Comparison of ENCODE assay signal across 1 cellular context in the genomic region with DNA sequence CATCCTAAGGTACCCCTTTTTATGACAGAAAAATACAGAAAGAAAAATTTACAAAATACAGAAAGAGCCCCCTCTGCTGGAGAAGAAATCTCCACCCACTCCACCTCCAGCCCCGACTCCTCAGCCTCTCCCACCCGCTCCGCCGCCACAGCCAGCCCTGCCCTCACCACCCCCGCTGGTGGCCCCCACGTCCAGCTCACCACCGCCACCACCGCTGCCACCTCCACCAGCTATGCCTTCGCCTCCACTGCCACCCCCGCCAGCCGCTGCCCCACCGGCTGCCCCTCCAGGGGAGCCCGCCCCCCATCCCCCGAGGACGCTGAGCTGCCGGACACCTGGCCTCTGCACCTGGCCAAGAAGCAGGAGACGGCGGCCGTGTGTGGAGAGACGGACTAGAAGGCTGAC.
A peak's percentile ranks its signal among the peaks of the same experiment; 100 is the strongest.
TF ChIP-seq lines count a peak whose summit lies in the region.

No MANE protein-coding gene starts in this region.

TF ChIP-seq in K562, 482 proteins besides CTCF, POLR2A, EP300 and RAD21:
- TF ChIP-seq, protein P1, sequence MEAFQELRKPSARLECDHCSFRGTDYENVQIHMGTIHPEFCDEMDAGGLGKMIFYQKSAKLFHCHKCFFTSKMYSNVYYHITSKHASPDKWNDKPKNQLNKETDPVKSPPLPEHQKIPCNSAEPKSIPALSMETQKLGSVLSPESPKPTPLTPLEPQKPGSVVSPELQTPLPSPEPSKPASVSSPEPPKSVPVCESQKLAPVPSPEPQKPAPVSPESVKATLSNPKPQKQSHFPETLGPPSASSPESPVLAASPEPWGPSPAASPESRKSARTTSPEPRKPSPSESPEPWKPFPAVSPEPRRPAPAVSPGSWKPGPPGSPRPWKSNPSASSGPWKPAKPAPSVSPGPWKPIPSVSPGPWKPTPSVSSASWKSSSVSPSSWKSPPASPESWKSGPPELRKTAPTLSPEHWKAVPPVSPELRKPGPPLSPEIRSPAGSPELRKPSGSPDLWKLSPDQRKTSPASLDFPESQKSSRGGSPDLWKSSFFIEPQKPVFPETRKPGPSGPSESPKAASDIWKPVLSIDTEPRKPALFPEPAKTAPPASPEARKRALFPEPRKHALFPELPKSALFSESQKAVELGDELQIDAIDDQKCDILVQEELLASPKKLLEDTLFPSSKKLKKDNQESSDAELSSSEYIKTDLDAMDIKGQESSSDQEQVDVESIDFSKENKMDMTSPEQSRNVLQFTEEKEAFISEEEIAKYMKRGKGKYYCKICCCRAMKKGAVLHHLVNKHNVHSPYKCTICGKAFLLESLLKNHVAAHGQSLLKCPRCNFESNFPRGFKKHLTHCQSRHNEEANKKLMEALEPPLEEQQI (IDR thresholded peaks at IDR 0.05) = no peak
- TF ChIP-seq EGR1 (conservative IDR thresholded peaks at IDR 0.05) = peak; percentile 42; the same call in 1 of the 2 replicates
- TF ChIP-seq NR2C2 (CRISPR knock-in tag; IDR thresholded peaks at IDR 0.05) = no peak
- TF ChIP-seq NR2C2 (tag; IDR thresholded peaks at IDR 0.05) = no peak
- peak; percentile 8; the same call in 1 of the 2 replicates for TF ChIP-seq SMC3 (conservative IDR thresholded peaks at IDR 0.05; ENCODE audit: insufficient read depth, low read depth, low read length)
- no peak for TF ChIP-seq IRF2 (CRISPR knock-in tag; IDR thresholded peaks at IDR 0.05)
